Comparison of ENCODE assay signal across 12 cellular contexts in the genomic region with DNA sequence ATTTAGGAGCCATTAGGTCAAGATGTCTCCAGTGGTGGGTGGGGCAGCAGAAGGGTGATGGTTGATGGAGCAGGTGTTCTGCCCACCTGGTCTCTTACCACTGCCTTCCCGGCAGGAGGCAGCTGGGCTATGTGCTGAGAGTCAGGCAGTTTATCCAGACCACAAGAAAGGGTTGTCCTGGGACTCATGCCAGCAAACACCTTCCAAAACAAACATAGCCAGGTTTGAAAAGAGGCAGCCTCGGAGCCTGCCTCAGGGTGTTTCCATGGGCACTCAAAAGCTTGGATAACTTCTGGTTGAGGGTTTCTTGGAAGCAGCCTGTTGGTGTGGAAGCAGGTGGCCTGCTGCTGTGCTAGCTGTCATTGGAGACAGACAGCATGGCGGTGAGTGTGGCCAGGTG.
A peak's percentile ranks its signal among the peaks of the same experiment; 100 is the strongest.
DNase-seq lines count a peak whose midpoint lies in the region; ATAC-seq and TF ChIP-seq lines count a peak whose summit lies in the region.
"Had no signal": no experiment of that assay in that cellular context is flagged by ENCODE, and none has a peak within 500 bp of the region (broad histone marks: within the 10 kb centered on the region; RNA-seq: fewer than 3 reads in every experiment).

No MANE protein-coding gene starts in this region.

- no peak overlapping the region for H2BK5ac ChIP-seq in mesendoderm (ENCODE audit: low read length)

- H3K79me1 ChIP-seq in mesendoderm (ENCODE audit: low read length), result no peaks in the 10 kb centered on the region

- H3K4me1 ChIP-seq in lung (ENCODE audit: control insufficient read depth in 2 of 2, insufficient read depth in 2 of 2, low read length in 2 of 2), result peaks cover 0 to 4% of the 10 kb centered on the region in 2 donors
- H3K4me1 ChIP-seq in mesendoderm (ENCODE audit: control insufficient read depth, low read depth, low read length), result no peaks in the 10 kb centered on the region

- H3K79me2 ChIP-seq in mesendoderm (ENCODE audit: control insufficient read depth, insufficient read depth, low read length), result no peaks in the 10 kb centered on the region

- H3K9ac ChIP-seq in mesendoderm (ENCODE audit: low read length), result no peak overlapping the region

- H3K36me3 ChIP-seq in lung (ENCODE audit: control insufficient read depth in 2 of 2, insufficient read depth in 2 of 2, low read length in 2 of 2), result no peaks in the 10 kb centered on the region
- no peaks in the 10 kb centered on the region for H3K36me3 ChIP-seq in WERI-Rb-1
- no peaks in the 10 kb centered on the region for H3K36me3 ChIP-seq in mesendoderm (ENCODE audit: control insufficient read depth, insufficient read depth, low read length)

- CTCF ChIA-PET in HEK293T (lab: Yijun Ruan, JAX), result no interaction called here

- H2BK15ac ChIP-seq in mesendoderm (replicated peaks; ENCODE audit: low read depth), result no peak overlapping the region

- H3K27me3 ChIP-seq in lung (ENCODE audit: control insufficient read depth, insufficient read depth) (no peaks in the 10 kb centered on the region), WERI-Rb-1 (ENCODE audit: insufficient read depth, low read depth, severe bottlenecking) (peaks cover 5% of the 10 kb centered on the region), mesendoderm (ENCODE audit: insufficient read depth, low read length, poor library complexity) (no peaks in the 10 kb centered on the region)

- TF ChIP-seq CTCF in astrocyte of the cerebellum (IDR thresholded peaks at IDR 0.05; ENCODE audit: low read depth, low read length, missing control alignments), result no peak
- TF ChIP-seq CTCF in lung (IDR thresholded peaks at IDR 0.05; ENCODE audit: control extremely low read depth, extremely low read depth), result no peak
- no peak for TF ChIP-seq CTCF in WERI-Rb-1 (IDR thresholded peaks at IDR 0.05; ENCODE audit: low read depth, low read length)

- H3K9me3 ChIP-seq in lung (ENCODE audit: control insufficient read depth in 2 of 2, insufficient read depth in 1 of 2, low read length in 1 of 2) (peaks cover 0 to 2% of the 10 kb centered on the region in 2 donors), WERI-Rb-1 (ENCODE audit: severe bottlenecking) (no peaks in the 10 kb centered on the region)

- no peak overlapping the region for H3K23ac ChIP-seq in mesendoderm (ENCODE audit: low read length)

- H4K8ac ChIP-seq in mesendoderm (ENCODE audit: low read depth, low read length), result no peak overlapping the region

- no peak overlapping the region for H2BK120ac ChIP-seq in mesendoderm (ENCODE audit: low read depth, low read length)

- no peak overlapping the region for H3K4me2 ChIP-seq in mesendoderm (ENCODE audit: low read length)
- H3K4me2 ChIP-seq: smooth muscle cell had no signal

- WGBS in lung, 2 donors, result 43 to 48% methylated on average over 3 of the region's 3 CpGs
- no CpG with 5 or more reads among the region's 3 CpGs for WGBS in mesendoderm (ENCODE audit: extremely low coverage, insufficient coverage, low lambda C conversion rate)

- no peak overlapping the region for H3K4me3 ChIP-seq in astrocyte of the cerebellum (ENCODE audit: low read depth, low read length)
- H3K4me3 ChIP-seq in lung, result no peak overlapping the region
- no peak overlapping the region for H3K4me3 ChIP-seq in WERI-Rb-1 (ENCODE audit: low read depth, low read length)
- H3K4me3 ChIP-seq in mesendoderm (ENCODE audit: low read length), result no peak overlapping the region
- H3K4me3 ChIP-seq: smooth muscle cell had no signal

- H3K27ac ChIP-seq in lung (ENCODE audit: low read depth in 1 of 2, low read length in 1 of 2), result peak overlapping the region in 1 of 2 donors; percentile 43
- H3K27ac ChIP-seq in WERI-Rb-1, result no peak overlapping the region
- no peak overlapping the region for H3K27ac ChIP-seq in mesendoderm (ENCODE audit: low read depth, low read length)

- no peak overlapping the region for H2AK5ac ChIP-seq in mesendoderm (ENCODE audit: low read length)

- DNase-seq in DMS153 (lab: John Stamatoyannopoulos, UW) (peak; percentile 100), NCI-H2029 (lab: John Stamatoyannopoulos, UW) (peak; percentile 99), astrocyte of the cerebellum (ENCODE audit: low read depth) (peak; percentile 27), lung (ENCODE audit: low spot score) (peak; percentile 92), HEK293T (ENCODE audit: extremely low spot score) (no peak), WERI-Rb-1 (no peak), mesendoderm (no peak)
- DNase-seq in stimulated activated CD4-positive, alpha-beta T cell treated with anti-CD3 and anti-CD28 coated beads, Interleukin-4, amount 100 ng/mL, for 24 hours, result no peak
- DNase-seq: activated naive CD4-positive, alpha-beta T cell; endodermal cell had no signal

- in situ Hi-C loops in astrocyte of the cerebellum (cut with HindIII; ENCODE audit: low sequenced_read_pairs), result no loop called here

- H3K18ac ChIP-seq in mesendoderm (ENCODE audit: low read length), result no peak overlapping the region

- H3K4ac ChIP-seq in mesendoderm (ENCODE audit: low read depth, low read length), result no peak overlapping the region

- H4K5ac ChIP-seq in mesendoderm (ENCODE audit: low read length), result no peak overlapping the region

- POLR2A ChIA-PET in HEK293T (lab: Yijun Ruan, JAX), result no interaction called here

- ATAC-seq in lung (ENCODE audit: insufficient read depth, low FRiP score), result peak; percentile 83
- ATAC-seq: stimulated activated memory B cell treated with anti-CD40 and anti-IgM and Interleukin-4, amounts not matched to agents 10 μg/mL and 1 μg/mL and 100 μg/mL, for 72 hours had no signal

- no peak overlapping the region for H3K56ac ChIP-seq in mesendoderm (ENCODE audit: low read length)

TF ChIP-seq in HEK293T, 16 proteins besides CTCF, POLR2A, EP300 and RAD21:
- TF ChIP-seq SP1 (IDR thresholded peaks at IDR 0.05) (no peak), CTBP1 (IDR thresholded peaks at IDR 0.05; ENCODE audit: borderline replicate concordance) (no peak), HDGF (IDR thresholded peaks at IDR 0.05; ENCODE audit: borderline replicate concordance) (no peak), ARNT (IDR thresholded peaks at IDR 0.05) (no peak), LEF1 (IDR thresholded peaks at IDR 0.05; ENCODE audit: borderline replicate concordance) (no peak), FOXM1 (IDR thresholded peaks at IDR 0.05; ENCODE audit: borderline replicate concordance) (no peak), ZNF384 (IDR thresholded peaks at IDR 0.05) (no peak), L3MBTL2 (conservative IDR thresholded peaks at IDR 0.05) (no peak)
- TF ChIP-seq, protein P1, sequence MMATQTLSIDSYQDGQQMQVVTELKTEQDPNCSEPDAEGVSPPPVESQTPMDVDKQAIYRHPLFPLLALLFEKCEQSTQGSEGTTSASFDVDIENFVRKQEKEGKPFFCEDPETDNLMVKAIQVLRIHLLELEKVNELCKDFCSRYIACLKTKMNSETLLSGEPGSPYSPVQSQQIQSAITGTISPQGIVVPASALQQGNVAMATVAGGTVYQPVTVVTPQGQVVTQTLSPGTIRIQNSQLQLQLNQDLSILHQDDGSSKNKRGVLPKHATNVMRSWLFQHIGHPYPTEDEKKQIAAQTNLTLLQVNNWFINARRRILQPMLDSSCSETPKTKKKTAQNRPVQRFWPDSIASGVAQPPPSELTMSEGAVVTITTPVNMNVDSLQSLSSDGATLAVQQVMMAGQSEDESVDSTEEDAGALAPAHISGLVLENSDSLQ (IDR thresholded peaks at IDR 0.05), result no peak

Comparison
In these comparisons a context has a peak if more than half of its experiments do, and no peak if none do; other contexts are left out.
1. DNase-seq: peak in DMS153 (single experiment), NCI-H2029 (single experiment), astrocyte of the cerebellum (single experiment) and lung (single experiment); none in stimulated activated CD4-positive, alpha-beta T cell treated with anti-CD3 and anti-CD28 coated beads, Interleukin-4, amount 100 ng/mL, for 24 hours (single experiment), HEK293T (single experiment), WERI-Rb-1 (single experiment) and mesendoderm (single experiment).